ENCODE assay signal across 1 cellular context in the genomic region with DNA sequence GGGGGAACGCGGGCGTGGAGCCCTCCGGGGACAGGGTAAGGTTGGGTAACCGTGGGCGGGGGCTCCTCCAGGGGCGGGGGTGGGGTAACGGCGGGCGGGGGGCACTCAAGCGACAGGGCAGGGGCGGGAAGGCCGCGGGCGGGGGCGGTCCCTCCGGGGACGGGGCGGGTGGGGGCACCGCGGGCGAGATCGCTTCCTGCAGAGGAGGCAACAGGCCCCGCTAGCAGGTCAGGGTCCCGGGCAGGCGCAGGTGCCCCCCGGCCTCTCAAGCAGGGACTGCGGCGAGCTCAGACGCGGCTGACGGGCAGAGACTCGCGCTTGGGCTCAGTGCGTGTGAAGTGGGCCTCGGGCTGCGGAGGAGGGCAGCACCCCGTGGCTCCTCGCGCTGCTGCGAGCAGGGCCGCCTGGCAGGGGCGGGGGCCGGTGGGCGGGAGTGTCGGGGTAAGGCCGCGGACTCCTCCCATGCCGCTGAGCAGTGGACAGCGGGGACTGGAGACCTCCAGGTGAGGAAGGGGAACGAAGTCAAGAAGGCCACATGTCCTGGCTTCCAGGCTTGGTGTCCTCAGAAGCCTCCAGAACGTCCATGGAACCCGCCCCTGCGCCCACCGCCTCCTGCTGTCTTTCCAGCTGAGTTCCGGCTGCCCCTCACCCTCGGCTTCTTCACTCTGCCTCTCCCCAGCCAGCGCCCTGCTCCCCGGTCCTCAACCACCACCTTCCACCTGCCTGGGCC.
TF ChIP-seq lines count a peak whose summit lies in the region.

No MANE protein-coding gene starts in this region.

TF ChIP-seq in HepG2, 621 proteins besides CTCF, POLR2A, EP300 and RAD21 (continued from another document and continues in another):
- TF ChIP-seq, protein P1, sequence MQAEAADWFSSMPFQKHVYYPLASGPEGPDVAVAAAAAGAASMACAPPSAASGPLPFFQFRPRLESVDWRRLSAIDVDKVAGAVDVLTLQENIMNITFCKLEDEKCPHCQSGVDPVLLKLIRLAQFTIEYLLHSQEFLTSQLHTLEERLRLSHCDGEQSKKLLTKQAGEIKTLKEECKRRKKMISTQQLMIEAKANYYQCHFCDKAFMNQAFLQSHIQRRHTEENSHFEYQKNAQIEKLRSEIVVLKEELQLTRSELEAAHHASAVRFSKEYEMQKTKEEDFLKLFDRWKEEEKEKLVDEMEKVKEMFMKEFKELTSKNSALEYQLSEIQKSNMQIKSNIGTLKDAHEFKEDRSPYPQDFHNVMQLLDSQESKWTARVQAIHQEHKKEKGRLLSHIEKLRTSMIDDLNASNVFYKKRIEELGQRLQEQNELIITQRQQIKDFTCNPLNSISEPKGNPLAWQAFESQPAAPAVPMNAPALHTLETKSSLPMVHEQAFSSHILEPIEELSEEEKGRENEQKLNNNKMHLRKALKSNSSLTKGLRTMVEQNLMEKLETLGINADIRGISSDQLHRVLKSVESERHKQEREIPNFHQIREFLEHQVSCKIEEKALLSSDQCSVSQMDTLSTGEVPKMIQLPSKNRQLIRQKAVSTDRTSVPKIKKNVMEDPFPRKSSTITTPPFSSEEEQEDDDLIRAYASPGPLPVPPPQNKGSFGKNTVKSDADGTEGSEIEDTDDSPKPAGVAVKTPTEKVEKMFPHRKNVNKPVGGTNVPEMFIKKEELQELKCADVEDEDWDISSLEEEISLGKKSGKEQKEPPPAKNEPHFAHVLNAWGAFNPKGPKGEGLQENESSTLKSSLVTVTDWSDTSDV (CRISPR knock-in tag; IDR thresholded peaks at IDR 0.05), result 0 out of 2 replicates have a peak, but pooled peaks have one; percentile 39
- TF ChIP-seq, protein P2, sequence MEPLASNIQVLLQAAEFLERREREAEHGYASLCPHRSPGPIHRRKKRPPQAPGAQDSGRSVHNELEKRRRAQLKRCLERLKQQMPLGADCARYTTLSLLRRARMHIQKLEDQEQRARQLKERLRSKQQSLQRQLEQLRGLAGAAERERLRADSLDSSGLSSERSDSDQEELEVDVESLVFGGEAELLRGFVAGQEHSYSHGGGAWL (CRISPR knock-in tag; IDR thresholded peaks at IDR 0.05), result peak; percentile 57; the same call in 1 of the 2 replicates
- TF ChIP-seq, protein P3, sequence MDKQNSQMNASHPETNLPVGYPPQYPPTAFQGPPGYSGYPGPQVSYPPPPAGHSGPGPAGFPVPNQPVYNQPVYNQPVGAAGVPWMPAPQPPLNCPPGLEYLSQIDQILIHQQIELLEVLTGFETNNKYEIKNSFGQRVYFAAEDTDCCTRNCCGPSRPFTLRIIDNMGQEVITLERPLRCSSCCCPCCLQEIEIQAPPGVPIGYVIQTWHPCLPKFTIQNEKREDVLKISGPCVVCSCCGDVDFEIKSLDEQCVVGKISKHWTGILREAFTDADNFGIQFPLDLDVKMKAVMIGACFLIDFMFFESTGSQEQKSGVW (CRISPR knock-in tag; IDR thresholded peaks at IDR 0.05; ENCODE audit: borderline replicate concordance), result no peak
- TF ChIP-seq KAT8 (CRISPR knock-in tag; IDR thresholded peaks at IDR 0.05) (peak; percentile 46; the same call in 1 of the 2 replicates), NFE2 (CRISPR knock-in tag; IDR thresholded peaks at IDR 0.05) (no peak), MED1 (CRISPR knock-in tag; IDR thresholded peaks at IDR 0.05) (no peak), ZFP36L2 (CRISPR knock-in tag; IDR thresholded peaks at IDR 0.05) (no peak), PHF21A (CRISPR knock-in tag; IDR thresholded peaks at IDR 0.05) (no peak), ISX (CRISPR knock-in tag; conservative IDR thresholded peaks at IDR 0.05) (no peak), NR2F6 (IDR thresholded peaks at IDR 0.05) (no peak), NR2F6 (CRISPR knock-in tag; IDR thresholded peaks at IDR 0.05) (no peak; the same call in 1 of the 2 replicates), SIX1 (CRISPR knock-in tag; IDR thresholded peaks at IDR 0.05; ENCODE audit: borderline replicate concordance) (no peak), ARNT2 (CRISPR knock-in tag; IDR thresholded peaks at IDR 0.05; ENCODE audit: low read depth) (peak; percentile 24; the same call in 1 of the 2 replicates), ARHGAP35 (CRISPR knock-in tag; IDR thresholded peaks at IDR 0.05; ENCODE audit: borderline replicate concordance) (no peak), PAX8 (CRISPR knock-in tag; IDR thresholded peaks at IDR 0.05; ENCODE audit: borderline replicate concordance) (no peak), ZBTB39 (CRISPR knock-in tag; IDR thresholded peaks at IDR 0.05) (no peak), TBL1XR1 (IDR thresholded peaks at IDR 0.05; ENCODE audit: borderline replicate concordance, low read length, partially characterized antibody) (no peak), SOX6 (IDR thresholded peaks at IDR 0.05) (no peak), SOX6 (CRISPR knock-in tag; IDR thresholded peaks at IDR 0.05) (peak; percentile 41), RFXAP (CRISPR knock-in tag; IDR thresholded peaks at IDR 0.05; ENCODE audit: borderline replicate concordance) (no peak), ZFY (CRISPR knock-in tag; IDR thresholded peaks at IDR 0.05) (peak; percentile 89), ZZZ3 (CRISPR knock-in tag; IDR thresholded peaks at IDR 0.05; ENCODE audit: borderline replicate concordance) (no peak), CBX1 (IDR thresholded peaks at IDR 0.05; ENCODE audit: low read depth) (no peak), NAIF1 (CRISPR knock-in tag; IDR thresholded peaks at IDR 0.05; ENCODE audit: borderline replicate concordance) (no peak; the same call in 1 of the 2 replicates), SUZ12 (IDR thresholded peaks at IDR 0.05; ENCODE audit: low read depth, low read length) (no peak), ZNF343 (CRISPR knock-in tag; IDR thresholded peaks at IDR 0.05) (peak; percentile 53; the same call in 1 of the 2 replicates), WIZ (CRISPR knock-in tag; IDR thresholded peaks at IDR 0.05) (no peak), ZSCAN29 (CRISPR knock-in tag; conservative IDR thresholded peaks at IDR 0.05) (no peak), KDM2A (CRISPR knock-in tag; IDR thresholded peaks at IDR 0.05; ENCODE audit: borderline replicate concordance, low read depth) (peak; percentile 44), U2AF1 (optimal IDR thresholded peaks at IDR 0.05; ENCODE audit: low read depth, low read length) (peak; percentile 32), TMF1 (CRISPR knock-in tag; IDR thresholded peaks at IDR 0.05; ENCODE audit: low read depth) (peak; percentile 56; the same call in 1 of the 2 replicates), NCOA2 (CRISPR knock-in tag; IDR thresholded peaks at IDR 0.05) (no peak), RCOR2 (CRISPR knock-in tag; IDR thresholded peaks at IDR 0.05) (no peak), ZNF891 (CRISPR knock-in tag; IDR thresholded peaks at IDR 0.05) (no peak), ISL2 (CRISPR knock-in tag; IDR thresholded peaks at IDR 0.05) (no peak; the same call in 1 of the 2 replicates), FLYWCH1 (CRISPR knock-in tag; IDR thresholded peaks at IDR 0.05) (no peak), MAFK (conservative IDR thresholded peaks at IDR 0.05 in 1 of 2, IDR thresholded peaks at IDR 0.05 in 1 of 2; ENCODE audit: low read length in 2 of 2) (no peak), SIN3B (IDR thresholded peaks at IDR 0.05; ENCODE audit: low read length) (no peak), ZNF510 (CRISPR knock-in tag; IDR thresholded peaks at IDR 0.05; ENCODE audit: low read depth) (no peak), PHF8 (CRISPR knock-in tag; IDR thresholded peaks at IDR 0.05) (peak; percentile 87), ZNF724P (CRISPR knock-in tag; IDR thresholded peaks at IDR 0.05; ENCODE audit: borderline replicate concordance) (0 out of 2 replicates have a peak, but pooled peaks have one; percentile 28), RXRA (CRISPR knock-in tag; IDR thresholded peaks at IDR 0.05) (peak; percentile 67), MEF2D (CRISPR knock-in tag; IDR thresholded peaks at IDR 0.05) (peak; percentile 54; the same call in 1 of the 2 replicates), ZSCAN21 (CRISPR knock-in tag; IDR thresholded peaks at IDR 0.05; ENCODE audit: borderline replicate concordance) (peak; percentile 62), KDM5B (CRISPR knock-in tag; IDR thresholded peaks at IDR 0.05; ENCODE audit: borderline replicate concordance) (peak; percentile 61; the same call in 1 of the 2 replicates), ZNF382 (CRISPR knock-in tag; IDR thresholded peaks at IDR 0.05; ENCODE audit: borderline replicate concordance) (no peak)
- TF ChIP-seq, protein P4, sequence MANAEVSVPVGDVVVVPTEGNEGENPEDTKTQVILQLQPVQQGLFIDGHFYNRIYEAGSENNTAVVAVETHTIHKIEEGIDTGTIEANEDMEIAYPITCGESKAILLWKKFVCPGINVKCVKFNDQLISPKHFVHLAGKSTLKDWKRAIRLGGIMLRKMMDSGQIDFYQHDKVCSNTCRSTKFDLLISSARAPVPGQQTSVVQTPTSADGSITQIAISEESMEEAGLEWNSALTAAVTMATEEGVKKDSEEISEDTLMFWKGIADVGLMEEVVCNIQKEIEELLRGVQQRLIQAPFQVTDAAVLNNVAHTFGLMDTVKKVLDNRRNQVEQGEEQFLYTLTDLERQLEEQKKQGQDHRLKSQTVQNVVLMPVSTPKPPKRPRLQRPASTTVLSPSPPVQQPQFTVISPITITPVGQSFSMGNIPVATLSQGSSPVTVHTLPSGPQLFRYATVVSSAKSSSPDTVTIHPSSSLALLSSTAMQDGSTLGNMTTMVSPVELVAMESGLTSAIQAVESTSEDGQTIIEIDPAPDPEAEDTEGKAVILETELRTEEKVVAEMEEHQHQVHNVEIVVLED (CRISPR knock-in tag; IDR thresholded peaks at IDR 0.05; ENCODE audit: borderline replicate concordance), result no peak
- TF ChIP-seq, protein P5, sequence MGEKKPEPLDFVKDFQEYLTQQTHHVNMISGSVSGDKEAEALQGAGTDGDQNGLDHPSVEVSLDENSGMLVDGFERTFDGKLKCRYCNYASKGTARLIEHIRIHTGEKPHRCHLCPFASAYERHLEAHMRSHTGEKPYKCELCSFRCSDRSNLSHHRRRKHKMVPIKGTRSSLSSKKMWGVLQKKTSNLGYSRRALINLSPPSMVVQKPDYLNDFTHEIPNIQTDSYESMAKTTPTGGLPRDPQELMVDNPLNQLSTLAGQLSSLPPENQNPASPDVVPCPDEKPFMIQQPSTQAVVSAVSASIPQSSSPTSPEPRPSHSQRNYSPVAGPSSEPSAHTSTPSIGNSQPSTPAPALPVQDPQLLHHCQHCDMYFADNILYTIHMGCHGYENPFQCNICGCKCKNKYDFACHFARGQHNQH (CRISPR knock-in tag; IDR thresholded peaks at IDR 0.05), result 0 out of 2 replicates have a peak, but pooled peaks have one; percentile 12
- TF ChIP-seq, protein P6, sequence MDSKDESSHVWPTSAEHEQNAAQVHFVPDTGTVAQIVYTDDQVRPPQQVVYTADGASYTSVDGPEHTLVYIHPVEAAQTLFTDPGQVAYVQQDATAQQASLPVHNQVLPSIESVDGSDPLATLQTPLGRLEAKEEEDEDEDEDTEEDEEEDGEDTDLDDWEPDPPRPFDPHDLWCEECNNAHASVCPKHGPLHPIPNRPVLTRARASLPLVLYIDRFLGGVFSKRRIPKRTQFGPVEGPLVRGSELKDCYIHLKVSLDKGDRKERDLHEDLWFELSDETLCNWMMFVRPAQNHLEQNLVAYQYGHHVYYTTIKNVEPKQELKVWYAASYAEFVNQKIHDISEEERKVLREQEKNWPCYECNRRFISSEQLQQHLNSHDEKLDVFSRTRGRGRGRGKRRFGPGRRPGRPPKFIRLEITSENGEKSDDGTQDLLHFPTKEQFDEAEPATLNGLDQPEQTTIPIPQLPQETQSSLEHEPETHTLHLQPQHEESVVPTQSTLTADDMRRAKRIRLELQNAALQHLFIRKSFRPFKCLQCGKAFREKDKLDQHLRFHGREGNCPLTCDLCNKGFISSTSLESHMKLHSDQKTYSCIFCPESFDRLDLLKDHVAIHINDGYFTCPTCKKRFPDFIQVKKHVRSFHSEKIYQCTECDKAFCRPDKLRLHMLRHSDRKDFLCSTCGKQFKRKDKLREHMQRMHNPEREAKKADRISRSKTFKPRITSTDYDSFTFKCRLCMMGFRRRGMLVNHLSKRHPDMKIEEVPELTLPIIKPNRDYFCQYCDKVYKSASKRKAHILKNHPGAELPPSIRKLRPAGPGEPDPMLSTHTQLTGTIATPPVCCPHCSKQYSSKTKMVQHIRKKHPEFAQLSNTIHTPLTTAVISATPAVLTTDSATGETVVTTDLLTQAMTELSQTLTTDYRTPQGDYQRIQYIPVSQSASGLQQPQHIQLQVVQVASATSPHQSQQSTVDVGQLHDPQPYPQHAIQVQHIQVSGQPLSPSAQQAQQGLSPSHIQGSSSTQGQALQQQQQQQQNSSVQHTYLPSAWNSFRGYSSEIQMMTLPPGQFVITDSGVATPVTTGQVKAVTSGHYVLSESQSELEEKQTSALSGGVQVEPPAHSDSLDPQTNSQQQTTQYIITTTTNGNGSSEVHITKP (CRISPR knock-in tag; IDR thresholded peaks at IDR 0.05; ENCODE audit: low read depth), result no peak
